Comparison of ENCODE assay signal across 8 cellular contexts in genomic region chr1:111818546-111818945, GRCh38.
"Had no signal": no experiment of that assay in that cellular context is flagged by ENCODE, and none has a peak within 500 bp of the region (broad histone marks: within the 10 kb centered on the region; RNA-seq: fewer than 3 reads in every experiment).

No MANE protein-coding gene starts in this region.

- H3K4me3 ChIP-seq: GM12878 had no signal

- ATAC-seq: GM12878 had no signal

- FAIRE-seq: G401.6, GM12878, GM12891, GM12892, GM18507, GM19239 had no signal

- DNase-seq: GDM1, GF-D8 had no signal
